ENCODE assay signal across 8 cellular contexts in genomic region chr1:40709802-40710278, GRCh38. TPM values are rescaled to one million over a fixed set of nuclear protein-coding genes. Genes with fewer than 3 reads are reported as not detected.
A peak's percentile ranks its signal among the peaks of the same experiment; 100 is the strongest.
DNase-seq lines count a peak whose midpoint lies in the region; ATAC-seq and TF ChIP-seq lines count a peak whose summit lies in the region.

No MANE protein-coding gene starts in this region.

- H3K79me2 ChIP-seq in PC-3 (ENCODE audit: low read length) (peaks cover 94% of the 10 kb centered on the region), osteoblast (ENCODE audit: insufficient read depth, low read length) (peaks cover 76% of the 10 kb centered on the region)

- CTCF ChIA-PET in PC-3 (lab: Charles Lee) = no interaction called here

- H3K27ac Mint-ChIP-seq in CD4-positive, CD25-positive, alpha-beta regulatory T cell = peak overlapping the region; percentile 7 to 96 (median 65)

- peaks cover 41 to 77% (median 55%) of the 10 kb centered on the region in 4 donors for H3K4me1 Mint-ChIP-seq in CD4-positive, CD25-positive, alpha-beta regulatory T cell

- DNase-seq in CD4-positive, CD25-positive, alpha-beta regulatory T cell = no peak
- no peak for DNase-seq in PC-3
- DNase-seq in epithelial cell of esophagus (ENCODE audit: low read depth) = no peak
- DNase-seq in osteoblast (ENCODE audit: insufficient read length, low spot score, missing footprints) = no peak
- no peak for DNase-seq in NCI-H748 treated with DMSO at 0.1 percent for 48 hours (lab: John Stamatoyannopoulos, UW)
- DNase-seq in Kasumi-1 (lab: John Stamatoyannopoulos, UW) = no peak
- no peak for DNase-seq in NCI-H2171 (lab: John Stamatoyannopoulos, UW)

- H3K9me3 Mint-ChIP-seq in CD4-positive, CD25-positive, alpha-beta regulatory T cell = peaks cover 0 to 1% (median 0%) of the 10 kb centered on the region in 7 donors

- H3K4me1 ChIP-seq in CD4-positive, CD25-positive, alpha-beta regulatory T cell (ENCODE audit: control insufficient read depth, insufficient read depth, low read length, poor library complexity, severe bottlenecking) = peaks cover 57% of the 10 kb centered on the region
- H3K4me1 ChIP-seq in PC-3 (ENCODE audit: insufficient read depth, low read length) = peaks cover 39% of the 10 kb centered on the region
- peaks cover 31% of the 10 kb centered on the region for H3K4me1 ChIP-seq in osteoblast (ENCODE audit: insufficient read depth, low read length)

- peaks cover 6% of the 10 kb centered on the region for H3K36me3 Mint-ChIP-seq in CD4-positive, CD25-positive, alpha-beta regulatory T cell

- no peak for ATAC-seq in CD4-positive, CD25-positive, alpha-beta regulatory T cell (ENCODE audit: low read depth in 2 of 2)
- ATAC-seq in PC-3 (no peak), GM18870 (IDR thresholded peaks at IDR 0.05; ENCODE audit: unreplicated experiment) (no peak)

- POLR2A ChIA-PET in PC-3 (lab: Charles Lee; ENCODE audit: unreplicated experiment) = no interaction called here

- H3K9ac ChIP-seq in PC-3 (ENCODE audit: low read length) = peak overlapping the region; percentile 44; the same call in 1 of the 2 replicates

- peak overlapping the region; percentile 92 to 98 (median 96) for H3K4me3 Mint-ChIP-seq in CD4-positive, CD25-positive, alpha-beta regulatory T cell

- H3K27ac ChIP-seq in CD4-positive, CD25-positive, alpha-beta regulatory T cell (ENCODE audit: insufficient read depth, low read length, poor library complexity, severe bottlenecking) = peak overlapping the region; percentile 86
- H3K27ac ChIP-seq in PC-3 (ENCODE audit: low read length) (no peak overlapping the region), osteoblast (ENCODE audit: low read depth, low read length) (peak overlapping the region; percentile 80)

- H3K27me3 ChIP-seq in CD4-positive, CD25-positive, alpha-beta regulatory T cell (ENCODE audit: control insufficient read depth, insufficient read depth, low read length) = no peaks in the 10 kb centered on the region
- H3K27me3 ChIP-seq in PC-3 (ENCODE audit: low read length) = no peaks in the 10 kb centered on the region
- no peaks in the 10 kb centered on the region for H3K27me3 ChIP-seq in osteoblast (ENCODE audit: insufficient read depth, low read length)

- intact Hi-C loops in PC-3 (cut with micrococcal nuclease) = loop anchor here (5.0 kb wide), 1 partner anchor 42 kb away; no protein-coding TSS in a partner anchor

- peaks cover 9% of the 10 kb centered on the region for H3F3A ChIP-seq in PC-3 (ENCODE audit: low read length, unreplicated experiment)

- H3K27me3 Mint-ChIP-seq in CD4-positive, CD25-positive, alpha-beta regulatory T cell = no peaks in the 10 kb centered on the region

- no TSS peak for BruUV-seq in PC-3 (replicated peaks; lab: Mats Ljungman, UMichigan)

- H3K4me3 ChIP-seq in CD4-positive, CD25-positive, alpha-beta regulatory T cell (ENCODE audit: low read depth, low read length) = peak overlapping the region; percentile 90
- H3K4me3 ChIP-seq in PC-3 (ENCODE audit: low read length) (peak overlapping the region; percentile 73), epithelial cell of esophagus (ENCODE audit: low read length) (peak overlapping the region; percentile 92), osteoblast (ENCODE audit: insufficient read depth, low read length) (peak overlapping the region; percentile 85)

- no peaks in the 10 kb centered on the region for H3K9me3 ChIP-seq in CD4-positive, CD25-positive, alpha-beta regulatory T cell (ENCODE audit: control insufficient read depth in 2 of 2, low read length in 2 of 2)
- H3K9me3 ChIP-seq in PC-3 (ENCODE audit: low read length) = no peaks in the 10 kb centered on the region
- H3K9me3 ChIP-seq in osteoblast (ENCODE audit: low read depth, low read length) = no peaks in the 10 kb centered on the region

- no peak for TF ChIP-seq CTCF in PC-3 (conservative IDR thresholded peaks at IDR 0.05; ENCODE audit: low read depth, low read length)
- no peak for TF ChIP-seq CTCF in epithelial cell of esophagus (IDR thresholded peaks at IDR 0.05; ENCODE audit: insufficient read depth, low read depth, low read length, missing control alignments)
- no peak for TF ChIP-seq CTCF in osteoblast (IDR thresholded peaks at IDR 0.05; ENCODE audit: extremely low read depth, low read depth, low read length)

- H4K20me1 ChIP-seq in PC-3 (ENCODE audit: low read length) (0 out of 2 replicates have a peak, but pooled peaks cover 11% of the 10 kb centered on the region), osteoblast (ENCODE audit: insufficient read depth, low read length) (no peaks in the 10 kb centered on the region)

- H2AFZ ChIP-seq in PC-3 (ENCODE audit: low read length) = no peak overlapping the region
- peak overlapping the region; percentile 96 for H2AFZ ChIP-seq in osteoblast (ENCODE audit: low read length)

- H3K36me3 ChIP-seq in CD4-positive, CD25-positive, alpha-beta regulatory T cell (ENCODE audit: control insufficient read depth, insufficient read depth, low read length) = no peaks in the 10 kb centered on the region
- H3K36me3 ChIP-seq in PC-3 (ENCODE audit: low read depth, low read length) (no peaks in the 10 kb centered on the region; the same call in 1 of the 2 replicates), osteoblast (ENCODE audit: insufficient read depth, low read length) (peaks cover 7% of the 10 kb centered on the region)

- no peaks in the 10 kb centered on the region for H3K9me2 ChIP-seq in PC-3 (replicated peaks; ENCODE audit: low read length)

- H3K4me2 ChIP-seq in PC-3 (ENCODE audit: low read length) = peak overlapping the region; percentile 82
- H3K4me2 ChIP-seq in osteoblast (ENCODE audit: insufficient read depth, low read length) = peak overlapping the region; percentile 98

RNA-seq across cellular contexts. Expression of gene NFYC, which starts 18.3 kb away (rescaled TPM):
- total RNA-seq in CD4-positive, CD25-positive, alpha-beta regulatory T cell = 61.1 TPM
- polyA plus RNA-seq in CD4-positive, CD25-positive, alpha-beta regulatory T cell = 10 to 100 TPM; 51.2 to 59.0 (median 56.1) TPM
- total RNA-seq in PC-3 (2014; rRNA removed) (49.4 and 52.6 TPM in 2 replicates), osteoblast (24.2 TPM in 2 replicates)

RNA-seq across cellular contexts. Expression of gene RIMS3, which starts 44.4 kb away (rescaled TPM):
- total RNA-seq in CD4-positive, CD25-positive, alpha-beta regulatory T cell = 3.8 TPM
- polyA plus RNA-seq in CD4-positive, CD25-positive, alpha-beta regulatory T cell = 1 to 10 TPM; 1.0 to 3.3 (median 1.6) TPM
- total RNA-seq in PC-3 (2014; rRNA removed) (2.9 and 4.2 TPM in 2 replicates), osteoblast (3.5 and 6.2 TPM in 2 replicates)
